8 cellular contexts compared by ENCODE assay signal in the genomic region with DNA sequence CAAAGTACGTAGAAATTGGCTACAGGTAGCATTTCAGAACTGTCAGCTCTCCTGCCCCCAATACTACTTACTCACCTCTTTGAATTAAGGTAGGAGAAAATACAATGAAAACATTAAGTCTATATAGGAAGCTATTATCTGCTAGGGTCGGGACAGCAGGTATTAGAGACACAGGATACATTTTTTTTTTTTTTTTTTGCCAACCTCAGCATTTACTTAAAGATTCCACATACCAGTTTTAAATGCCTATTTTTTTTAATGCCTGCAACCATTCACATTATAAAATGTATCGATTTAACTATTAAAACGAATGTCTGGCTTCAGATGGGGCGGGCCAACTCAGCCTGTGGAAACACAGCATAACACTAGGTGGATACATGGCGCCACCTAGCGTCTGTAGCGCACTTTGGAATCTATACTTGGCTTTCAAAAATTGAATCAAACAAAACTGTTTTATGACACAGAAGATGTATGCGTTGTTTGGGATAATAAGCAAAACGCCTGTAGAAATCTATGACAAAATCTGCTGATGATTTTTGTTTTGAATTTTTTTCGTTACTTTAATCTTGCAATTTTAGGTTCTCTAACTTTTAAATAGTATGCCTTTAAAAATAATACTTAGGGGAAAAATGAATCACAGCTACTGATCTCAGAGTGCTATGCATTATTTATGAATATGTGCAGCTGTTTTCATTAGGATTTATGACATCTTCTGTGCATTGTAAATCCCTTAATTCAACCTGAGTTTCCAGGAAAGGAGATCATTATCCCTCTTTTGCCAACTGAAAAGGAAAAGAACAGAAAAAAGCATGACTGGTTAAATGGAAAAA.
DNase-seq lines count a peak whose midpoint lies in the region; ATAC-seq and TF ChIP-seq lines count a peak whose summit lies in the region.

No MANE protein-coding gene starts in this region.

- no peaks in the 10 kb centered on the region for H3K36me3 Mint-ChIP-seq in neural progenitor cell

- no peaks in the 10 kb centered on the region for H3K36me3 ChIP-seq in neural progenitor cell

- H3K27ac Mint-ChIP-seq in neural progenitor cell, result no peak overlapping the region

- peaks cover 3% of the 10 kb centered on the region for H3K4me1 ChIP-seq in neural progenitor cell

- no peaks in the 10 kb centered on the region for H3K79me2 ChIP-seq in neural progenitor cell (ENCODE audit: low read depth)

- no peak overlapping the region for H3K9ac ChIP-seq in neural progenitor cell

- no peaks in the 10 kb centered on the region for H3K27me3 ChIP-seq in neural progenitor cell

- no peaks in the 10 kb centered on the region for H3F3A ChIP-seq in neural progenitor cell (ENCODE audit: low read depth)

- H3K27me3 Mint-ChIP-seq in neural progenitor cell (ENCODE audit: insufficient read depth, low read depth), result no peaks in the 10 kb centered on the region

- no peaks in the 10 kb centered on the region for H3K9me3 Mint-ChIP-seq in neural progenitor cell

- no peak overlapping the region for H3K27ac ChIP-seq in neural progenitor cell

- no peak overlapping the region for H3K4me2 ChIP-seq in neural progenitor cell

- no peak overlapping the region for H3K4me3 ChIP-seq in neural progenitor cell

- no peaks in the 10 kb centered on the region for H3K9me3 ChIP-seq in neural progenitor cell (ENCODE audit: low read depth)

- peak; percentile 3 for DNase-seq in DMS79 (lab: John Stamatoyannopoulos, UW)
- DNase-seq in HT1080 (ENCODE audit: low read depth), result peak; percentile 48
- peak; percentile 80 for DNase-seq in OCI-M1 (lab: John Stamatoyannopoulos, UW)
- peak; percentile 69 for DNase-seq in activated T-cell treated with anti-CD3 and anti-CD28 coated beads for 4 hours
- DNase-seq in fibroblast of gingiva (ENCODE audit: low read depth), result peak; percentile 51
- peak; percentile 81 for DNase-seq in neural progenitor cell (ENCODE audit: low spot score)
- DNase-seq in stromal cell of bone marrow (ENCODE audit: low read depth), result peak; percentile 51

- TF ChIP-seq CTCF in neural progenitor cell (IDR thresholded peaks at IDR 0.05), result peak; percentile 97

- no peak overlapping the region for H3K4me3 Mint-ChIP-seq in neural progenitor cell

- H2AFZ ChIP-seq in neural progenitor cell (replicated peaks), result no peak overlapping the region

- no peaks in the 10 kb centered on the region for H4K20me1 ChIP-seq in neural progenitor cell (ENCODE audit: low read depth)

- peak; percentile 80 for ATAC-seq in GM21423 (IDR thresholded peaks at IDR 0.05; ENCODE audit: unreplicated experiment)

- H3K4me1 Mint-ChIP-seq in neural progenitor cell, result peaks cover 3% of the 10 kb centered on the region

Comparison
In these comparisons a context has a peak if more than half of its experiments do, and no peak if none do; other contexts are left out.
1. DNase-seq: peak in every context shown above with its lines; median percentile 81 in neural progenitor cell; 80 in OCI-M1; 69 in activated T-cell treated with anti-CD3 and anti-CD28 coated beads for 4 hours; 51 in fibroblast of gingiva; 51 in stromal cell of bone marrow; 48 in HT1080; 3 in DMS79.